Comparison of ENCODE assay signal across 8 cellular contexts in the genomic region with DNA sequence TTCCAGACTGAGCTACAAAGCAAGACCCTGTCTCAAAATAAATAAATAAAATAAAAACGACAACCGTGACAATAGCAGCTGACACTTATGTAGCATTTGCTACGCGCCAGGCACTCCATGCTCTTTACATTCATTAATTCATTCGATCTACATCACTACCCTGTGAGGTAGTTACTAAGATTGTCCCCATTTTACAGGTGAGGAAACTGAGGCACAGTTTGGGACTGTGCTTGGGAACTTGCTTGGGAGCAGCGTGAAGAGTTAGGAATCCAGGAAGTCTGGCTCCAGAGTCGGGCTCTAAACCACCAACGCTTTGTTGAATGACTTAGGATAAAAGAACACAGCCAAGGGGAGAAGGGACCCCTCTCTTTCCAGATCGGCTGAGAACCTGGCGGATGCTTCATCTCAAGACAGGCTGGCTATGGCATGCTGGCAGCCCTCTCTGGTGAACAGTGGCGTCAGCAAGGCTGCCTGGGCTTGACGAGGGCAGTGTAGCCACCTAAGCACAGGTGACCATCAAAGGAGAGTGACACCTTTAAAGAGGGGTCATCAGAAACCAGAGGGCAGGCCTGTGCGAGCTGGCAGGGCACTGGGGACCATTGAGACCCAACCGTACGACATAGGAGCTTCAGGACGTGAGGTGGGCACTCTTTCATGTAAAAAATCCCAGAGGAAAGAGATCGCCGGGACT. TPM values are rescaled to one million over a fixed set of nuclear protein-coding genes. Genes with fewer than 3 reads are reported as not detected.
A peak's percentile ranks its signal among the peaks of the same experiment; 100 is the strongest.
DNase-seq lines count a peak whose midpoint lies in the region; ATAC-seq, FAIRE-seq and TF ChIP-seq lines count a peak whose summit lies in the region.

No MANE protein-coding gene starts in this region.

- DNase-seq in AG09309 (ENCODE audit: low read depth) (no peak), GM12878 (ENCODE audit: low read depth, low spot score) (no peak), lower leg skin (ENCODE audit: low spot score in 2 of 2) (no peak), vagina (ENCODE audit: extremely low spot score in 2 of 2) (no peak), NCI-H1092 treated with DMSO at 0.1 percent for 48 hours (lab: John Stamatoyannopoulos, UW) (no peak), DMS79 treated with DMSO at 0.1 percent for 48 hours (lab: John Stamatoyannopoulos, UW) (no peak)

- TF ChIP-seq RAD21 in GM12878 (IDR thresholded peaks at IDR 0.05; ENCODE audit: insufficient read depth, low read depth, low read length): no peak

- ATAC-seq in HG02588 (IDR thresholded peaks at IDR 0.05; ENCODE audit: unreplicated experiment) (peak; percentile 9), GM12878 (peak; percentile 61), HG02642 (IDR thresholded peaks at IDR 0.05; ENCODE audit: poor library complexity, unreplicated experiment) (no peak)

- peaks cover 16% of the 10 kb centered on the region for H3K79me2 ChIP-seq in GM12878 (ENCODE audit: control insufficient read depth, insufficient read depth, low read length)

- intact Hi-C loops in GM12878 (cut with micrococcal nuclease; ENCODE audit: unreplicated experiment): no loop called here
- intact Hi-C loops in lower leg skin (cut with DNase I; ENCODE audit: low total_unique reads): no loop called here
- intact Hi-C loops in vagina (cut with DNase I): no loop called here

- peak overlapping the region; percentile 99 for H3K27ac ChIP-seq in GM12878 (ENCODE audit: control insufficient read depth, insufficient read depth)
- H3K27ac ChIP-seq in vagina: peak overlapping the region; percentile 93

- TF ChIP-seq EP300 in GM12878 (IDR thresholded peaks at IDR 0.05; ENCODE audit: borderline replicate concordance in 1 of 2, control insufficient read depth in 1 of 2, low read depth in 2 of 2, low read length in 2 of 2): no peak

- peak overlapping the region; percentile 98 for H3K4me2 ChIP-seq in GM12878 (ENCODE audit: control insufficient read depth, insufficient read depth)

- no TSS peak for BruUV-seq in GM12878 (replicated peaks; lab: Mats Ljungman, UMichigan)

- no peaks in the 10 kb centered on the region for H4K20me1 ChIP-seq in GM12878 (ENCODE audit: control insufficient read depth, insufficient read depth)

- CTCF ChIA-PET in GM12878 (lab: Yijun Ruan, JAX): interaction anchor here (1.0 to 1.4 kb wide), 3 partner anchors 14 to 70 kb away, joined by 3 read pairs; no protein-coding TSS in a partner anchor

- H3K9me3 ChIP-seq in GM12878 (replicated peaks; ENCODE audit: control insufficient read depth, insufficient read depth, low read length): no peaks in the 10 kb centered on the region; the same call in 2 of the 3 replicates
- H3K9me3 ChIP-seq in vagina: no peaks in the 10 kb centered on the region

- H3K27me3 ChIP-seq in GM12878 (replicated peaks in 1 of 2; ENCODE audit: control insufficient read depth in 2 of 2, insufficient read depth in 2 of 2, low read length in 1 of 2) (no peaks in the 10 kb centered on the region), vagina (no peaks in the 10 kb centered on the region)

- in situ Hi-C loops in GM12878 (cut with MboI): no loop called here

- peak; percentile 75 for FAIRE-seq in GM12878 (lab: Jason Lieb, UNC)

- WGBS in GM12878 (ENCODE audit: insufficient coverage, insufficient replicate concordance, low lambda C conversion rate, missing lambda C conversion rate): 32% methylated on average over 18 of the region's 18 CpGs
- WGBS in lower leg skin, 2 donors: 19 to 23% methylated on average over 18 of the region's 18 CpGs

- POLR2A ChIA-PET in GM12878 (lab: Charles Lee): no interaction called here

- no peak for TF ChIP-seq CTCF in AG09309 (IDR thresholded peaks at IDR 0.05; ENCODE audit: control insufficient read depth, insufficient read depth, low read depth, low read length, missing control alignments)
- no peak for TF ChIP-seq CTCF in GM12878 (IDR thresholded peaks at IDR 0.05 in 2 of 3, conservative IDR thresholded peaks at IDR 0.05 in 1 of 3; ENCODE audit: control insufficient read depth in 2 of 3, extremely low read depth in 1 of 3, insufficient read depth in 1 of 3, low read depth in 3 of 3, low read length in 3 of 3)
- TF ChIP-seq CTCF in lower leg skin (IDR thresholded peaks at IDR 0.05): no peak
- no peak for TF ChIP-seq CTCF in vagina (IDR thresholded peaks at IDR 0.05)

- SMC1A ChIA-PET in GM12878 (lab: Charles Lee; ENCODE audit: uncharacterized antibody, unreplicated experiment): no interaction called here

- H3K4me3 ChIP-seq in AG09309 (ENCODE audit: control insufficient read depth, low read depth, low read length) (peak overlapping the region; percentile 86), GM12878 (peak overlapping the region; percentile 85), lower leg skin (ENCODE audit: low read depth, poor library complexity, severe bottlenecking) (peak overlapping the region; percentile 78), vagina (peak overlapping the region; percentile 80 to 96)

- TF ChIP-seq POLR2A in GM12878 (IDR thresholded peaks at IDR 0.05; ENCODE audit: low read depth, low read length): no peak
- no peak for TF ChIP-seq POLR2A in lower leg skin (IDR thresholded peaks at IDR 0.05)
- TF ChIP-seq POLR2A in vagina (IDR thresholded peaks at IDR 0.05): no peak

- H3K36me3 ChIP-seq in GM12878 (ENCODE audit: control insufficient read depth in 2 of 2, insufficient read depth in 2 of 2, low read length in 1 of 2) (peaks cover 3 to 4% of the 10 kb centered on the region in 2 experiments; a peak in 3 of 4 replicates), vagina (peaks cover 0 to 18% of the 10 kb centered on the region in 2 donors)

- H3K4me1 ChIP-seq in GM12878 (ENCODE audit: control insufficient read depth, insufficient read depth, low read length) (peaks cover 2% of the 10 kb centered on the region; the same call in 1 of the 2 replicates), vagina (peaks cover 16% of the 10 kb centered on the region)

- peak overlapping the region; percentile 100 for H2AFZ ChIP-seq in GM12878 (ENCODE audit: control insufficient read depth, low read depth, low read length)

- RAD21 ChIA-PET in GM12878 (lab: Charles Lee; ENCODE audit: unreplicated experiment): interaction anchor here (1.2 kb wide), 1 partner anchor 16 kb away, joined by 3 read pairs; no protein-coding TSS in a partner anchor

- peak overlapping the region; percentile 97 for H3K9ac ChIP-seq in GM12878 (ENCODE audit: control insufficient read depth, insufficient read depth, low read length)

RNA-seq across cellular contexts. Expression of a gene that starts 0.6 kb away (rescaled TPM):
- total RNA-seq in GM12878 (2013; cell fraction: nucleolus; rRNA removed): 3.1 and 3.9 TPM in 2 replicates
- total RNA-seq in GM12878 (2014; rRNA removed): 20.2 and 25.4 TPM in 2 replicates
- 2.6 and 3.0 TPM in 2 replicates for total RNA-seq in GM12878 (2014; rRNA removed; fragmentation: Illumina TruSeq; extraction: Trizol)
- total RNA-seq in GM12878 (2021): 17.7 and 19.3 TPM in 2 replicates
- polyA plus RNA-seq in GM12878 (2011; ENCODE audit: low read depth): 2.6 TPM
- polyA plus RNA-seq in GM12878 (2011; rRNA removed): 1.8 and 4.0 TPM in 2 replicates
- 6.4 and 14.7 TPM in 2 replicates for polyA plus RNA-seq in GM12878 (2011; cell fraction: cytosol; rRNA removed)
- 6.1 and 11.3 TPM in 2 replicates for polyA plus RNA-seq in GM12878 (2011; cell fraction: nucleus; rRNA removed)
- 10.7 and 13.5 TPM in 2 replicates for polyA plus RNA-seq in GM12878 (2012)
- 0.22 and 0.48 TPM in 2 replicates for polyA plus RNA-seq in GM12878 (2014; fragmentation: Illumina TruSeq; extraction: Trizol)
- under 1 TPM; 0.11 to 0.38 TPM for polyA plus RNA-seq in GM12878 (2014; fragmentation: Nextera tagmentation; extraction: Ambion mirVana)
- polyA plus RNA-seq in GM12878 (2014; rRNA removed): 19.7 and 24.6 TPM in 2 replicates
- 10 to 100 TPM; 23.5 to 28.6 TPM for polyA plus RNA-seq in GM12878 (2016; fragmentation: Nextera tagmentation; extraction: Ambion mirVana)
- polyA minus RNA-seq in GM12878 (2011; rRNA and poly(A)+ RNA removed): 1.2 and 4.4 TPM in 2 replicates
- 4.1 and 5.2 TPM in 2 replicates for polyA minus RNA-seq in GM12878 (2011; cell fraction: cytosol; rRNA and poly(A)+ RNA removed)
- polyA minus RNA-seq in GM12878 (2011; cell fraction: nucleus; rRNA and poly(A)+ RNA removed): 2.8 and 4.8 TPM in 2 replicates
- total RNA-seq in lower leg skin: 10 to 100 TPM; 20.4 to 28.4 (median 24.1) TPM
- 15.0 TPM for total RNA-seq in vagina

RNA-seq across cellular contexts. Expression of a gene that starts 6.2 kb away (rescaled TPM):
- 36.7 and 46.1 TPM in 2 replicates for total RNA-seq in GM12878 (2013; cell fraction: nucleolus; rRNA removed)
- total RNA-seq in GM12878 (2014; rRNA removed) (30.6 and 35.1 TPM in 2 replicates), GM12878 (2014; rRNA removed; fragmentation: Illumina TruSeq; extraction: Trizol) (9.6 and 12.3 TPM in 2 replicates), GM12878 (2021) (42.8 and 44.2 TPM in 2 replicates), lower leg skin (10 to 100 TPM; 50.9 to 63.3 (median 57.2) TPM), vagina (29.2 TPM)
- polyA plus RNA-seq in GM12878 (2011; ENCODE audit: low read depth): 8.7 TPM
- polyA plus RNA-seq in GM12878 (2011; rRNA removed) (13.0 and 28.1 TPM in 2 replicates), GM12878 (2014; fragmentation: Illumina TruSeq; extraction: Trizol) (2.2 and 15.4 TPM in 2 replicates), GM12878 (2014; fragmentation: Nextera tagmentation; extraction: Ambion mirVana) (under 1 TPM; 0.11 to 0.55 TPM), GM12878 (2014; rRNA removed) (30.8 and 46.7 TPM in 2 replicates), GM12878 (2016; fragmentation: Nextera tagmentation; extraction: Ambion mirVana) (10 to 100 TPM; 33.5 to 36.2 TPM)
- polyA plus RNA-seq in GM12878 (2011; cell fraction: cytosol; rRNA removed): 28.1 and 37.0 TPM in 2 replicates
- polyA plus RNA-seq in GM12878 (2011; cell fraction: nucleus; rRNA removed): 131 and 138 TPM in 2 replicates
- polyA plus RNA-seq in GM12878 (2012): 25.6 and 34.9 TPM in 2 replicates
- polyA minus RNA-seq in GM12878 (2011; rRNA and poly(A)+ RNA removed): 17.0 and 37.1 TPM in 2 replicates
- 20.7 and 28.9 TPM in 2 replicates for polyA minus RNA-seq in GM12878 (2011; cell fraction: cytosol; rRNA and poly(A)+ RNA removed)
- 23.3 and 26.6 TPM in 2 replicates for polyA minus RNA-seq in GM12878 (2011; cell fraction: nucleus; rRNA and poly(A)+ RNA removed)

RNA-seq across cellular contexts. Expression of a gene that starts 16.6 kb away (rescaled TPM):
- total RNA-seq in GM12878 (2013; cell fraction: nucleolus; rRNA removed): not detected in 2 replicates
- not detected in 2 replicates for total RNA-seq in GM12878 (2014; rRNA removed)
- not detected in 2 replicates for total RNA-seq in GM12878 (2014; rRNA removed; fragmentation: Illumina TruSeq; extraction: Trizol)
- total RNA-seq in GM12878 (2021): not detected in 2 replicates
- polyA plus RNA-seq in GM12878 (2011; ENCODE audit: low read depth): not detected
- not detected in 2 replicates for polyA plus RNA-seq in GM12878 (2011; rRNA removed)
- polyA plus RNA-seq in GM12878 (2011; cell fraction: cytosol; rRNA removed): not detected in 2 replicates
- not detected in 2 replicates for polyA plus RNA-seq in GM12878 (2011; cell fraction: nucleus; rRNA removed)
- polyA plus RNA-seq in GM12878 (2012): not detected in 2 replicates
- polyA plus RNA-seq in GM12878 (2014; fragmentation: Illumina TruSeq; extraction: Trizol): not detected in 2 replicates
- polyA plus RNA-seq in GM12878 (2014; fragmentation: Nextera tagmentation; extraction: Ambion mirVana): not detected
- polyA plus RNA-seq in GM12878 (2014; rRNA removed): not detected in 2 replicates
- polyA plus RNA-seq in GM12878 (2016; fragmentation: Nextera tagmentation; extraction: Ambion mirVana): not detected
- polyA minus RNA-seq in GM12878 (2011; rRNA and poly(A)+ RNA removed): not detected in 2 replicates
- not detected in 2 replicates for polyA minus RNA-seq in GM12878 (2011; cell fraction: cytosol; rRNA and poly(A)+ RNA removed)
- not detected in 2 replicates for polyA minus RNA-seq in GM12878 (2011; cell fraction: nucleus; rRNA and poly(A)+ RNA removed)
- total RNA-seq in lower leg skin: not detected
- not detected for total RNA-seq in vagina

RNA-seq across cellular contexts. Expression of a gene that starts 19.6 kb away (rescaled TPM):
- total RNA-seq in GM12878 (2013; cell fraction: nucleolus; rRNA removed): not detected in 2 replicates
- total RNA-seq in GM12878 (2014; rRNA removed) (0.17 TPM in 1 of 2 replicates, not detected in the other), GM12878 (2014; rRNA removed; fragmentation: Illumina TruSeq; extraction: Trizol) (0.41 TPM in 1 of 2 replicates, not detected in the other), GM12878 (2021) (0.36 TPM in 1 of 2 replicates, not detected in the other), lower leg skin (under 1 TPM in 2 of 4 donors, not detected in 2; 0.29 to 0.78 TPM), vagina (not detected)
- 2.4 TPM for polyA plus RNA-seq in GM12878 (2011; ENCODE audit: low read depth)
- polyA plus RNA-seq in GM12878 (2011; rRNA removed) (0.22 TPM in 1 of 2 replicates, not detected in the other), GM12878 (2014; fragmentation: Illumina TruSeq; extraction: Trizol) (0.24 TPM in 1 of 2 replicates, not detected in the other), GM12878 (2014; fragmentation: Nextera tagmentation; extraction: Ambion mirVana) (under 1 TPM; 0.14 to 0.44 TPM), GM12878 (2014; rRNA removed) (not detected in 2 replicates), GM12878 (2016; fragmentation: Nextera tagmentation; extraction: Ambion mirVana) (not detected)
- 0.22 and 0.49 TPM in 2 replicates for polyA plus RNA-seq in GM12878 (2011; cell fraction: cytosol; rRNA removed)
- polyA plus RNA-seq in GM12878 (2011; cell fraction: nucleus; rRNA removed): 0.21 TPM in 1 of 2 replicates, not detected in the other
- polyA plus RNA-seq in GM12878 (2012): 0.76 and 0.87 TPM in 2 replicates
- not detected in 2 replicates for polyA minus RNA-seq in GM12878 (2011; rRNA and poly(A)+ RNA removed)
- not detected in 2 replicates for polyA minus RNA-seq in GM12878 (2011; cell fraction: cytosol; rRNA and poly(A)+ RNA removed)
- not detected in 2 replicates for polyA minus RNA-seq in GM12878 (2011; cell fraction: nucleus; rRNA and poly(A)+ RNA removed)

RNA-seq across cellular contexts. Expression of a gene that starts 39.1 kb away (rescaled TPM):
- total RNA-seq in GM12878 (2013; cell fraction: nucleolus; rRNA removed): not detected in 2 replicates
- total RNA-seq in GM12878 (2014; rRNA removed) (not detected in 2 replicates), GM12878 (2014; rRNA removed; fragmentation: Illumina TruSeq; extraction: Trizol) (not detected in 2 replicates), GM12878 (2021) (1.7 and 2.6 TPM in 2 replicates), lower leg skin (under 1 TPM in 1 of 4 donors, not detected in 3; 0.78 TPM), vagina (not detected)
- polyA plus RNA-seq in GM12878 (2011; ENCODE audit: low read depth): not detected
- polyA plus RNA-seq in GM12878 (2011; rRNA removed) (0.18 TPM in 1 of 2 replicates, not detected in the other), GM12878 (2014; fragmentation: Illumina TruSeq; extraction: Trizol) (not detected in 2 replicates), GM12878 (2014; fragmentation: Nextera tagmentation; extraction: Ambion mirVana) (not detected), GM12878 (2014; rRNA removed) (0.69 and 1.1 TPM in 2 replicates), GM12878 (2016; fragmentation: Nextera tagmentation; extraction: Ambion mirVana) (under 1 TPM; 0.45 to 0.60 TPM)
- polyA plus RNA-seq in GM12878 (2011; cell fraction: cytosol; rRNA removed): 0.10 and 0.25 TPM in 2 replicates
- polyA plus RNA-seq in GM12878 (2011; cell fraction: nucleus; rRNA removed): 5.2 and 5.7 TPM in 2 replicates
- polyA plus RNA-seq in GM12878 (2012): 0.62 and 1.1 TPM in 2 replicates
- polyA minus RNA-seq in GM12878 (2011; rRNA and poly(A)+ RNA removed): not detected in 2 replicates
- not detected in 2 replicates for polyA minus RNA-seq in GM12878 (2011; cell fraction: cytosol; rRNA and poly(A)+ RNA removed)
- polyA minus RNA-seq in GM12878 (2011; cell fraction: nucleus; rRNA and poly(A)+ RNA removed): 0.77 TPM in 1 of 2 replicates, not detected in the other
